8 cellular contexts compared by ENCODE assay signal in genomic region chr11:118909619-118910308, GRCh38. TPM values are rescaled to one million over a fixed set of nuclear protein-coding genes. Genes with fewer than 3 reads are reported as not detected.
DNase-seq lines count a peak whose midpoint lies in the region.

No MANE protein-coding gene starts in this region.

- H3K27ac Mint-ChIP-seq in activated naive CD4-positive, alpha-beta T cell treated with anti-CD3 and anti-CD28 coated beads, Interleukin-2, amount 10 ng/mL, durations not matched to agents 7 days and 5 days = peak overlapping the region; percentile 71

- H3K36me3 ChIP-seq in mucosa of rectum (ENCODE audit: control insufficient read depth in 2 of 2, insufficient read depth in 2 of 2, low read length in 2 of 2) = peaks cover 4 to 12% of the 10 kb centered on the region in 2 donors
- H3K36me3 ChIP-seq in urinary bladder (ENCODE audit: insufficient read depth) = peaks cover 1% of the 10 kb centered on the region

- no peaks in the 10 kb centered on the region for H3K27me3 ChIP-seq in mucosa of rectum (ENCODE audit: control insufficient read depth in 2 of 2, insufficient read depth in 2 of 2, low read length in 2 of 2)

- H3K27ac ChIP-seq in mucosa of rectum (ENCODE audit: low read depth in 2 of 2, low read length in 2 of 2) = peak overlapping the region; percentile 79 to 82
- peak overlapping the region; percentile 77 for H3K27ac ChIP-seq in urinary bladder (ENCODE audit: low read depth)

- H3K9me3 Mint-ChIP-seq in activated naive CD4-positive, alpha-beta T cell treated with anti-CD3 and anti-CD28 coated beads, Interleukin-2, amount 10 ng/mL, durations not matched to agents 7 days and 5 days = no peaks in the 10 kb centered on the region

- CTCF ChIA-PET in activated naive CD4-positive, alpha-beta T cell treated with anti-CD3 and anti-CD28 coated beads, Interleukin-2, amount 10 ng/mL, durations not matched to agents 7 days and 5 days (lab: Charles Lee) = interaction anchor here (0.9 to 12.9 kb wide), 7 partner anchors 14 to 220 kb away, joined by 3 to 232 read pairs (median 4); partner anchors contain the start of genes BCL9L and UPK2

- peaks cover 49 to 59% of the 10 kb centered on the region in 2 donors for H3K4me1 ChIP-seq in mucosa of rectum (ENCODE audit: control insufficient read depth in 2 of 2, insufficient read depth in 2 of 2, low read length in 2 of 2)
- no peaks in the 10 kb centered on the region for H3K4me1 ChIP-seq in urinary bladder (ENCODE audit: insufficient read depth)

- peak overlapping the region; percentile 47 to 58 for H3K9ac ChIP-seq in mucosa of rectum (ENCODE audit: low read depth in 1 of 2, low read length in 2 of 2)

- WGBS in urinary bladder = 21% methylated on average over 21 of the region's 21 CpGs

- DNase-seq in activated naive CD4-positive, alpha-beta T cell treated with anti-CD3 and anti-CD28 coated beads, Interleukin-2, amount 10 ng/mL, durations not matched to agents 7 days and 5 days = no peak
- no peak for DNase-seq in activated naive CD4-positive, alpha-beta T cell (lab: John Stamatoyannopoulos, UW)
- DNase-seq in ecto neural progenitor cell (ENCODE audit: low spot score) = peak; percentile 73
- DNase-seq in DMS53 treated with DMSO at 0.1 percent for 48 hours (lab: John Stamatoyannopoulos, UW; ENCODE audit: unreplicated experiment) = no peak
- no peak for DNase-seq in DMS114 treated with DMSO at 0.1 percent for 48 hours (lab: John Stamatoyannopoulos, UW; ENCODE audit: unreplicated experiment)
- no peak for DNase-seq in activated T-cell treated with anti-CD3 and anti-CD28 coated beads, Interleukin-2, amount 50 U/mL, for 48 hours

- H3K4me3 ChIP-seq in mucosa of rectum (ENCODE audit: low read length in 2 of 2) = peak overlapping the region; percentile 37
- peak overlapping the region; percentile 27 for H3K4me3 ChIP-seq in urinary bladder (ENCODE audit: low read depth, low read length)

- peaks cover 72% of the 10 kb centered on the region for H3K4me1 Mint-ChIP-seq in activated naive CD4-positive, alpha-beta T cell treated with anti-CD3 and anti-CD28 coated beads, Interleukin-2, amount 10 ng/mL, durations not matched to agents 7 days and 5 days

- no peaks in the 10 kb centered on the region for H3K9me3 ChIP-seq in mucosa of rectum (ENCODE audit: control insufficient read depth in 2 of 2, low read length in 2 of 2)

- H3K4me3 Mint-ChIP-seq in activated naive CD4-positive, alpha-beta T cell treated with anti-CD3 and anti-CD28 coated beads, Interleukin-2, amount 10 ng/mL, durations not matched to agents 7 days and 5 days = peak overlapping the region; percentile 44

- H3K27me3 Mint-ChIP-seq in activated naive CD4-positive, alpha-beta T cell treated with anti-CD3 and anti-CD28 coated beads, Interleukin-2, amount 10 ng/mL, durations not matched to agents 7 days and 5 days = no peaks in the 10 kb centered on the region

- H3K36me3 Mint-ChIP-seq in activated naive CD4-positive, alpha-beta T cell treated with anti-CD3 and anti-CD28 coated beads, Interleukin-2, amount 10 ng/mL, durations not matched to agents 7 days and 5 days = peaks cover 45% of the 10 kb centered on the region

RNA-seq across cellular contexts. Expression of gene BCL9L, which starts 16.0 kb away (rescaled TPM):
- total RNA-seq in urinary bladder = 15.1 TPM
- 48.1 TPM for polyA plus RNA-seq in urinary bladder

RNA-seq across cellular contexts. Expression of gene CXCR5, which starts 26.1 kb away (rescaled TPM):
- total RNA-seq in urinary bladder = not detected
- polyA plus RNA-seq in urinary bladder = 0.38 TPM

RNA-seq across cellular contexts. Expression of gene UPK2, which starts 46.3 kb away (rescaled TPM):
- total RNA-seq in urinary bladder = 38.2 TPM
- 33.8 TPM for polyA plus RNA-seq in urinary bladder
